ENCODE assay signal across 8 cellular contexts in genomic region chr6:157873735-157874344, GRCh38. TPM values are rescaled to one million over a fixed set of nuclear protein-coding genes. Genes with fewer than 3 reads are reported as not detected.
DNase-seq lines count a peak whose midpoint lies in the region; ATAC-seq and TF ChIP-seq lines count a peak whose summit lies in the region.

No MANE protein-coding gene starts in this region.

- H3F3A ChIP-seq in DOHH2 (ENCODE audit: control insufficient read depth, insufficient read depth): no peaks in the 10 kb centered on the region

- H3K9me3 ChIP-seq in DOHH2 (ENCODE audit: control insufficient read depth, insufficient read depth, low read length) (no peaks in the 10 kb centered on the region), left lung (no peaks in the 10 kb centered on the region)

- ATAC-seq in left lung: peak; percentile 92
- no peak for ATAC-seq in HG02571 (IDR thresholded peaks at IDR 0.05; ENCODE audit: unreplicated experiment)

- no peak overlapping the region for H3K4me2 ChIP-seq in DOHH2 (ENCODE audit: low read length)

- no peaks in the 10 kb centered on the region for H3K9me2 ChIP-seq in DOHH2 (replicated peaks; ENCODE audit: control insufficient read depth, low read length)

- H3K36me3 ChIP-seq in DOHH2 (ENCODE audit: control insufficient read depth, low read length) (no peaks in the 10 kb centered on the region), H7 (replicated peaks; ENCODE audit: control insufficient read depth, insufficient read depth, low read length) (peaks cover 25% of the 10 kb centered on the region), left lung (peaks cover 0 to 50% of the 10 kb centered on the region in 2 donors)

- no peak overlapping the region for H3K27ac ChIP-seq in DOHH2 (ENCODE audit: low read depth, low read length)
- no peak overlapping the region for H3K27ac ChIP-seq in left lung

- no peaks in the 10 kb centered on the region for H4K20me1 ChIP-seq in DOHH2 (ENCODE audit: control insufficient read depth, insufficient read depth, low read depth, low read length)

- TF ChIP-seq CTCF in DOHH2 (IDR thresholded peaks at IDR 0.05; ENCODE audit: low read depth, low read length, poor library complexity, severe bottlenecking) (peak; percentile 84), left lung (IDR thresholded peaks at IDR 0.05) (peak; percentile 69 to 76)

- no peaks in the 10 kb centered on the region for H3K79me2 ChIP-seq in DOHH2 (ENCODE audit: control insufficient read depth, low read length)

- intact Hi-C loops in left lung (cut with DNase I): no loop called here

- H3K4me3 ChIP-seq in DOHH2 (ENCODE audit: low read length) (no peak overlapping the region), H7 (ENCODE audit: insufficient read depth, low read depth, low read length) (no peak overlapping the region), left lung (no peak overlapping the region)

- DNase-seq in H7: peak; percentile 63
- peak; percentile 75 for DNase-seq in NCI-H1694 (lab: John Stamatoyannopoulos, UW)
- DNase-seq in activated CD4-positive, CD25-positive, alpha-beta regulatory T cell treated with anti-CD3 and anti-CD28 coated beads, Interleukin-2, amount 50 U/mL, for 72 hours: peak; percentile 84
- peak; percentile 72 for DNase-seq in central memory CD4-positive, alpha-beta T cell
- peak; percentile 68 to 90 for DNase-seq in left lung
- DNase-seq in stimulated activated CD4-positive, alpha-beta T cell treated with anti-CD3 and anti-CD28 coated beads, TNF-alpha, amount 100 ng/mL, for 48 hours (ENCODE audit: low read depth in 3 of 3): peak; percentile 76 to 79 (median 78)

- H3K27me3 ChIP-seq in DOHH2 (ENCODE audit: control insufficient read depth, low read length): peaks cover 21% of the 10 kb centered on the region
- no peaks in the 10 kb centered on the region for H3K27me3 ChIP-seq in H7 (ENCODE audit: control insufficient read depth, insufficient read depth, low read length)
- H3K27me3 ChIP-seq in left lung: peaks cover 0 to 15% of the 10 kb centered on the region in 2 donors

- H3K4me1 ChIP-seq in DOHH2 (ENCODE audit: control insufficient read depth, low read length): 0 out of 2 replicates have a peak, but pooled peaks cover 5% of the 10 kb centered on the region
- peaks cover 0 to 3% of the 10 kb centered on the region in 2 donors for H3K4me1 ChIP-seq in left lung

RNA-seq across cellular contexts. Expression of gene SNX9, which starts 50.8 kb away (rescaled TPM):
- 35.9 and 36.1 TPM in 2 replicates for total RNA-seq in H7 (2014; rRNA removed; shearing (Covaris generic))
- total RNA-seq in left lung: 10 to 100 TPM; 23.5 to 25.3 TPM
